ENCODE assay signal across 2 cellular contexts in genomic region chr4:184012937-184013336, GRCh38.
A peak's percentile ranks its signal among the peaks of the same experiment; 100 is the strongest.
TF ChIP-seq lines count a peak whose summit lies in the region.

No MANE protein-coding gene starts in this region.

TF ChIP-seq in GM23338, 12 proteins besides CTCF, POLR2A, EP300 and RAD21:
- TF ChIP-seq ETS1 (IDR thresholded peaks at IDR 0.05) (no peak), EZH2phosphoT487 (IDR thresholded peaks at IDR 0.05; ENCODE audit: unreplicated experiment) (no peak), ZNF331 (CRISPR knock-in tag; IDR thresholded peaks at IDR 0.05; ENCODE audit: low read depth) (no peak), ZNF114 (CRISPR knock-in tag; IDR thresholded peaks at IDR 0.05) (no peak), CREB1 (CRISPR knock-in tag; IDR thresholded peaks at IDR 0.05; ENCODE audit: low read depth) (no peak), ZNF462 (CRISPR knock-in tag; IDR thresholded peaks at IDR 0.05) (no peak), POLR2AphosphoS5 (IDR thresholded peaks at IDR 0.05; ENCODE audit: low read depth) (no peak), REST (IDR thresholded peaks at IDR 0.05; ENCODE audit: unreplicated experiment) (no peak), EZH2 (IDR thresholded peaks at IDR 0.05; ENCODE audit: low read depth, unreplicated experiment) (no peak), JUNB (IDR thresholded peaks at IDR 0.05; ENCODE audit: unreplicated experiment) (no peak), NANOG (IDR thresholded peaks at IDR 0.05; ENCODE audit: borderline replicate concordance) (no peak), STAT1 (IDR thresholded peaks at IDR 0.05; ENCODE audit: unreplicated experiment) (no peak)

TF ChIP-seq in K562, 482 proteins besides CTCF, POLR2A, EP300 and RAD21 (continued from another document):
- no peak for TF ChIP-seq HNRNPK (IDR thresholded peaks at IDR 0.05; ENCODE audit: low read depth, low read length, poor library complexity, severe bottlenecking)
- TF ChIP-seq ZNF41 (CRISPR knock-in tag; conservative IDR thresholded peaks at IDR 0.05) = no peak
- peak; percentile 76; the same call in 1 of the 2 replicates for TF ChIP-seq RNF2 (IDR thresholded peaks at IDR 0.05)
- TF ChIP-seq ZNF239 (CRISPR knock-in tag; IDR thresholded peaks at IDR 0.05) = no peak
- peak; percentile 62 for TF ChIP-seq RFX1 (IDR thresholded peaks at IDR 0.05)
- TF ChIP-seq MEF2A (IDR thresholded peaks at IDR 0.05; ENCODE audit: control insufficient read depth, low read depth, low read length) = no peak
- no peak for TF ChIP-seq ZBTB12 (CRISPR knock-in tag; IDR thresholded peaks at IDR 0.05)
- no peak for TF ChIP-seq WHSC1 (IDR thresholded peaks at IDR 0.05; ENCODE audit: low read length)
- no peak for TF ChIP-seq RBM34 (IDR thresholded peaks at IDR 0.05; ENCODE audit: borderline replicate concordance, insufficient read depth, low read length)
- TF ChIP-seq ZNF253 (CRISPR knock-in tag; conservative IDR thresholded peaks at IDR 0.05) = no peak
- no peak for TF ChIP-seq BDP1 (IDR thresholded peaks at IDR 0.05; ENCODE audit: insufficient read depth, insufficient read length)
- TF ChIP-seq RCOR1 (IDR thresholded peaks at IDR 0.05; ENCODE audit: borderline replicate concordance in 1 of 2, low read depth in 2 of 2, low read length in 2 of 2) = no peak
- TF ChIP-seq, protein P1, sequence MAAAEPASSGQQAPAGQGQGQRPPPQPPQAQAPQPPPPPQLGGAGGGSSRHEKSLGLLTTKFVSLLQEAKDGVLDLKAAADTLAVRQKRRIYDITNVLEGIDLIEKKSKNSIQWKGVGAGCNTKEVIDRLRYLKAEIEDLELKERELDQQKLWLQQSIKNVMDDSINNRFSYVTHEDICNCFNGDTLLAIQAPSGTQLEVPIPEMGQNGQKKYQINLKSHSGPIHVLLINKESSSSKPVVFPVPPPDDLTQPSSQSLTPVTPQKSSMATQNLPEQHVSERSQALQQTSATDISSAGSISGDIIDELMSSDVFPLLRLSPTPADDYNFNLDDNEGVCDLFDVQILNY (CRISPR knock-in tag; IDR thresholded peaks at IDR 0.05) = no peak
- TF ChIP-seq KLF10 (CRISPR knock-in tag; IDR thresholded peaks at IDR 0.05) = no peak
- TF ChIP-seq ZNF282 (CRISPR knock-in tag; IDR thresholded peaks at IDR 0.05) = no peak
- peak; percentile 76 for TF ChIP-seq GABPA (tag; conservative IDR thresholded peaks at IDR 0.05; ENCODE audit: low read depth)
- no peak for TF ChIP-seq STAG1 (CRISPR knock-in tag; IDR thresholded peaks at IDR 0.05; ENCODE audit: borderline replicate concordance)
- no peak for TF ChIP-seq NONO (IDR thresholded peaks at IDR 0.05; ENCODE audit: low read depth in 2 of 2, low read length in 1 of 2)
- TF ChIP-seq SRSF9 (IDR thresholded peaks at IDR 0.05; ENCODE audit: borderline replicate concordance, low read depth, low read length) = no peak
- peak; percentile 76 for TF ChIP-seq ETV1 (tag; conservative IDR thresholded peaks at IDR 0.05; ENCODE audit: low read depth)
- TF ChIP-seq FOXA1 (IDR thresholded peaks at IDR 0.05; ENCODE audit: borderline replicate concordance) = no peak
- TF ChIP-seq ZBED1 (IDR thresholded peaks at IDR 0.05) = no peak
- no peak for TF ChIP-seq HNRNPUL1 (IDR thresholded peaks at IDR 0.05; ENCODE audit: low read length)
- TF ChIP-seq SMC3 (conservative IDR thresholded peaks at IDR 0.05; ENCODE audit: insufficient read depth, low read depth, low read length) = no peak
- TF ChIP-seq CCNT2 (IDR thresholded peaks at IDR 0.05; ENCODE audit: borderline replicate concordance, extremely low read depth, insufficient read length, low read depth, low read length) = no peak
- TF ChIP-seq STAT6 (CRISPR knock-in tag; IDR thresholded peaks at IDR 0.05) = no peak
- no peak for TF ChIP-seq ELF4 (CRISPR knock-in tag; IDR thresholded peaks at IDR 0.05)
